In genomic region chr5:42855386-42855785, GRCh38 we compare ENCODE assay signal across 17 cellular contexts. TPM values are rescaled to one million over a fixed set of nuclear protein-coding genes. Genes with fewer than 3 reads are reported as not detected.
DNase-seq lines count a peak whose midpoint lies in the region; ATAC-seq, FAIRE-seq and TF ChIP-seq lines count a peak whose summit lies in the region.
"Had no signal": no experiment of that assay in that cellular context is flagged by ENCODE, and none has a peak within 500 bp of the region (broad histone marks: within the 10 kb centered on the region; RNA-seq: fewer than 3 reads in every experiment).

No MANE protein-coding gene starts in this region.

- peaks cover 5% of the 10 kb centered on the region for H3K27me3 Mint-ChIP-seq in activated CD4-positive, alpha-beta T cell treated with anti-CD3 and anti-CD28 coated beads, Interleukin-2, amount 10 ng/mL, durations not matched to agents 24 days and 14 days

- H3K9me3 Mint-ChIP-seq in activated CD4-positive, alpha-beta T cell treated with anti-CD3 and anti-CD28 coated beads, Interleukin-2, amount 10 ng/mL, durations not matched to agents 24 days and 14 days: no peaks in the 10 kb centered on the region

- TF ChIP-seq CTCF in VCaP (conservative IDR thresholded peaks at IDR 0.05) (no peak), GM10248 (IDR thresholded peaks at IDR 0.05; ENCODE audit: control extremely low read depth, extremely low read depth, low read depth, missing control alignments) (no peak)

- no peak overlapping the region for H3K27ac Mint-ChIP-seq in activated CD4-positive, alpha-beta T cell treated with anti-CD3 and anti-CD28 coated beads, Interleukin-2, amount 10 ng/mL, durations not matched to agents 24 days and 14 days
- H3K27ac Mint-ChIP-seq: CD4-positive, alpha-beta T cell had no signal

- TF ChIP-seq POLR2A in H54 (IDR thresholded peaks at IDR 0.05; ENCODE audit: low read depth, low read length): no peak

- intact Hi-C loops in left colon (cut with DNase I, micrococcal nuclease): no loop called here
- intact Hi-C loops in activated CD4-positive, alpha-beta T cell treated with anti-CD3 and anti-CD28 coated beads, Interleukin-2, amount 10 ng/mL, durations not matched to agents 24 days and 14 days (cut with micrococcal nuclease): no loop called here

- no peaks in the 10 kb centered on the region for H3K36me3 Mint-ChIP-seq in activated CD4-positive, alpha-beta T cell treated with anti-CD3 and anti-CD28 coated beads, Interleukin-2, amount 10 ng/mL, durations not matched to agents 24 days and 14 days (ENCODE audit: low read depth)

- H3K4me1 Mint-ChIP-seq in activated CD4-positive, alpha-beta T cell treated with anti-CD3 and anti-CD28 coated beads, Interleukin-2, amount 10 ng/mL, durations not matched to agents 24 days and 14 days: no peaks in the 10 kb centered on the region

- H3K27ac ChIP-seq in VCaP (peak overlapping the region; percentile 75), temporal lobe (ENCODE audit: low read depth, low read length) (peak overlapping the region; percentile 98)

- DNase-seq in H54 (ENCODE audit: insufficient read length, low spot score): no peak
- DNase-seq in left colon: no peak
- no peak for DNase-seq in GM10248 (ENCODE audit: extremely low spot score)
- no peak for DNase-seq in NOMO-1 treated with DMSO at 0.1 percent for 48 hours (lab: John Stamatoyannopoulos, UW; ENCODE audit: unreplicated experiment)
- no peak for DNase-seq in activated CD4-positive, alpha-beta T cell treated with anti-CD3 and anti-CD28 coated beads, Interleukin-2, amount 10 ng/mL, durations not matched to agents 24 days and 14 days
- DNase-seq: BE2C; CD4-positive, alpha-beta T cell; DMS153; NCI-H1694 treated with DMSO at 0.1 percent for 48 hours; NCI-H510A had no signal

- peak; percentile 36 for FAIRE-seq in H54 (lab: Jason Lieb, UNC)
- FAIRE-seq: A204.1, GM12891, GM19239, H1, K562 had no signal

- ATAC-seq in left colon: peak; percentile 6

- CTCF ChIA-PET in GM10248 (lab: Yijun Ruan, JAX): interaction anchor here (0.9 to 1.7 kb wide), 3 partner anchors 8 to 34 kb away, joined by 3 to 4 read pairs (median 3); no protein-coding TSS in a partner anchor

- no peak overlapping the region for H3K4me3 Mint-ChIP-seq in activated CD4-positive, alpha-beta T cell treated with anti-CD3 and anti-CD28 coated beads, Interleukin-2, amount 10 ng/mL, durations not matched to agents 24 days and 14 days
- H3K4me3 Mint-ChIP-seq: CD4-positive, alpha-beta T cell had no signal

- POLR2A ChIA-PET in GM10248 (lab: Yijun Ruan, JAX): no interaction called here

RNA-seq across cellular contexts. Expression of gene SELENOP, which starts 43.7 kb away (rescaled TPM):
- 1,000 to 10,000 TPM; 1,235 to 2,399 TPM for total RNA-seq in left colon
- 35.4 TPM for total RNA-seq in temporal lobe
- not detected in 2 replicates for total RNA-seq in activated CD4-positive, alpha-beta T cell treated with anti-CD3 and anti-CD28 coated beads, Interleukin-2, amount 10 ng/mL, durations not matched to agents 24 days and 14 days

Comparison
In these comparisons a context has a peak if more than half of its experiments do, and no peak if none do; other contexts are left out.
1. RNA of gene SELENOP, which starts 43.7 kb away (total RNA-seq): 1,235 to 2,399 TPM in left colon and 35.4 TPM in temporal lobe (single experiment); not detected in activated CD4-positive, alpha-beta T cell treated with anti-CD3 and anti-CD28 coated beads, Interleukin-2, amount 10 ng/mL, durations not matched to agents 24 days and 14 days; every median in the first group is over 10 times any median in the second.